ENCODE assay signal across 8 cellular contexts in genomic region chr1:236103646-236104218, GRCh38. TPM values are rescaled to one million over a fixed set of nuclear protein-coding genes. Genes with fewer than 3 reads are reported as not detected.
DNase-seq lines count a peak whose midpoint lies in the region; ATAC-seq and TF ChIP-seq lines count a peak whose summit lies in the region.

No MANE protein-coding gene starts in this region.

- peaks cover 8% of the 10 kb centered on the region for H3K4me1 Mint-ChIP-seq in activated CD4-positive, alpha-beta T cell treated with anti-CD3 and anti-CD28 coated beads, Interleukin-2, amount 10 ng/mL, durations not matched to agents 24 days and 14 days

- H3K36me3 ChIP-seq in lung (ENCODE audit: control insufficient read depth in 2 of 2, insufficient read depth in 2 of 2, low read length in 2 of 2): no peaks in the 10 kb centered on the region

- H3K27ac Mint-ChIP-seq in activated CD4-positive, alpha-beta T cell treated with anti-CD3 and anti-CD28 coated beads, Interleukin-2, amount 10 ng/mL, durations not matched to agents 24 days and 14 days: no peak overlapping the region

- no peak overlapping the region for H3K27ac ChIP-seq in lung (ENCODE audit: low read depth in 1 of 2, low read length in 1 of 2)

- DNase-seq in COLO829 (ENCODE audit: low spot score) (peak; percentile 94), HCEC 1CT (peak; percentile 23), NCI-H446 treated with DMSO at 0.1 percent for 48 hours (lab: John Stamatoyannopoulos, UW) (peak; percentile 1), dermis microvascular lymphatic vessel endothelial cell (ENCODE audit: low read depth in 2 of 2) (peak; percentile 30 to 61), lung (ENCODE audit: low spot score) (peak; percentile 63)
- peak; percentile 88 for DNase-seq in activated CD4-positive, alpha-beta T cell treated with anti-CD3 and anti-CD28 coated beads, Interleukin-2, amount 10 ng/mL, durations not matched to agents 24 days and 14 days
- DNase-seq in stimulated activated CD8-positive, alpha-beta memory T cell treated with anti-CD3 and anti-CD28 coated beads, Interleukin-4, amount 100 ng/mL, for 24 hours (ENCODE audit: low read depth): peak; percentile 26

- H3K9me3 Mint-ChIP-seq in activated CD4-positive, alpha-beta T cell treated with anti-CD3 and anti-CD28 coated beads, Interleukin-2, amount 10 ng/mL, durations not matched to agents 24 days and 14 days: no peaks in the 10 kb centered on the region

- no peak overlapping the region for H3K4me3 ChIP-seq in lung

- no peaks in the 10 kb centered on the region for H3K27me3 ChIP-seq in lung (ENCODE audit: control insufficient read depth, insufficient read depth)

- no peak overlapping the region for H3K4me3 Mint-ChIP-seq in activated CD4-positive, alpha-beta T cell treated with anti-CD3 and anti-CD28 coated beads, Interleukin-2, amount 10 ng/mL, durations not matched to agents 24 days and 14 days

- H3K27me3 Mint-ChIP-seq in activated CD4-positive, alpha-beta T cell treated with anti-CD3 and anti-CD28 coated beads, Interleukin-2, amount 10 ng/mL, durations not matched to agents 24 days and 14 days: peaks cover 4% of the 10 kb centered on the region

- H3K9me3 ChIP-seq in lung (ENCODE audit: control insufficient read depth in 2 of 2, insufficient read depth in 1 of 2, low read length in 1 of 2): peaks cover 0 to 6% of the 10 kb centered on the region in 2 donors

- H3K36me3 Mint-ChIP-seq in activated CD4-positive, alpha-beta T cell treated with anti-CD3 and anti-CD28 coated beads, Interleukin-2, amount 10 ng/mL, durations not matched to agents 24 days and 14 days (ENCODE audit: low read depth): no peaks in the 10 kb centered on the region

- WGBS in lung, 2 donors: 25 to 31% methylated on average over 13 of the region's 13 CpGs

- TF ChIP-seq CTCF in lung (IDR thresholded peaks at IDR 0.05; ENCODE audit: control extremely low read depth, extremely low read depth): peak; percentile 60

- intact Hi-C loops in activated CD4-positive, alpha-beta T cell treated with anti-CD3 and anti-CD28 coated beads, Interleukin-2, amount 10 ng/mL, durations not matched to agents 24 days and 14 days (cut with micrococcal nuclease): loop anchor here (1.0 to 5.0 kb wide), 5 partner anchors 39 to 1284 kb away; partner anchors contain the start of gene GPR137B

- H3K4me1 ChIP-seq in lung (ENCODE audit: control insufficient read depth in 2 of 2, insufficient read depth in 2 of 2, low read length in 2 of 2): no peaks in the 10 kb centered on the region

- ATAC-seq in lung (ENCODE audit: insufficient read depth, low FRiP score): peak; percentile 55
- no peak for ATAC-seq in GM21381 (IDR thresholded peaks at IDR 0.05; ENCODE audit: unreplicated experiment)

RNA-seq across cellular contexts. Expression of gene GPR137B, which starts 38.6 kb away (rescaled TPM):
- 6.6 and 7.7 TPM in 2 replicates for total RNA-seq in activated CD4-positive, alpha-beta T cell treated with anti-CD3 and anti-CD28 coated beads, Interleukin-2, amount 10 ng/mL, durations not matched to agents 24 days and 14 days
- total RNA-seq in dermis microvascular lymphatic vessel endothelial cell (4.9 and 10.0 TPM in 2 replicates), lung (10 to 100 TPM; 15.2 to 23.1 TPM)
- 10 to 100 TPM in 1 of 2 donors, 1 to 10 TPM in 1; 7.0 to 31.0 TPM for polyA plus RNA-seq in lung

RNA-seq across cellular contexts. Expression of gene NID1, which starts 38.8 kb away (rescaled TPM):
- 0.57 and 0.61 TPM in 2 replicates for total RNA-seq in activated CD4-positive, alpha-beta T cell treated with anti-CD3 and anti-CD28 coated beads, Interleukin-2, amount 10 ng/mL, durations not matched to agents 24 days and 14 days
- total RNA-seq in dermis microvascular lymphatic vessel endothelial cell: 175 and 328 TPM in 2 replicates
- 100 to 1,000 TPM in 1 of 2 donors, 10 to 100 TPM in 1; 55.8 to 151 TPM for total RNA-seq in lung
- polyA plus RNA-seq in lung: 10 to 100 TPM; 15.4 to 34.4 TPM

Comparison
In these comparisons a context has a peak if more than half of its experiments do, and no peak if none do; other contexts are left out.
1. DNase-seq: peak in every context shown above with its lines; median percentile 94 in COLO829; 88 in activated CD4-positive, alpha-beta T cell treated with anti-CD3 and anti-CD28 coated beads, Interleukin-2, amount 10 ng/mL, durations not matched to agents 24 days and 14 days; 63 in lung; 46 in dermis microvascular lymphatic vessel endothelial cell; 26 in stimulated activated CD8-positive, alpha-beta memory T cell treated with anti-CD3 and anti-CD28 coated beads, Interleukin-4, amount 100 ng/mL, for 24 hours; 23 in HCEC 1CT; 1 in NCI-H446 treated with DMSO at 0.1 percent for 48 hours.
2. RNA of gene NID1, which starts 38.8 kb away (total RNA-seq): 175 to 328 TPM in dermis microvascular lymphatic vessel endothelial cell and 55.8 to 151 TPM in lung; 0.57 to 0.61 TPM in activated CD4-positive, alpha-beta T cell treated with anti-CD3 and anti-CD28 coated beads, Interleukin-2, amount 10 ng/mL, durations not matched to agents 24 days and 14 days; every median in the first group is over 10 times any median in the second.